Comparison of ENCODE assay signal across 8 cellular contexts in genomic region chr11:83195176-83195531, GRCh38. TPM values are rescaled to one million over a fixed set of nuclear protein-coding genes. Genes with fewer than 3 reads are reported as not detected.
DNase-seq lines count a peak whose midpoint lies in the region; ATAC-seq and TF ChIP-seq lines count a peak whose summit lies in the region.

No MANE protein-coding gene starts in this region.

- ATAC-seq in right cardiac atrium (no peak), GM19328 (IDR thresholded peaks at IDR 0.05; ENCODE audit: unreplicated experiment) (no peak)

- intact Hi-C loops in right cardiac atrium (cut with DNase I) = loop anchor here in 2 of 4 donors (10.0 kb wide), 1 partner anchor 290 kb away; the partner anchor contains the start of genes DDIAS (in 2 of the 2) and PRCP (in 2 of the 2)

- no peaks in the 10 kb centered on the region for H3K4me1 ChIP-seq in right cardiac atrium (ENCODE audit: control insufficient read depth, insufficient read depth, low read length)
- peaks cover 7 to 34% (median 20%) of the 10 kb centered on the region in 5 donors for H3K4me1 ChIP-seq in subcutaneous abdominal adipose tissue (ENCODE audit: control insufficient read depth in 5 of 5, insufficient read depth in 5 of 5, low read length in 5 of 5)

- H3K27me3 ChIP-seq in WERI-Rb-1 (ENCODE audit: insufficient read depth, low read depth, severe bottlenecking) = no peaks in the 10 kb centered on the region
- H3K27me3 ChIP-seq in right cardiac atrium (ENCODE audit: control insufficient read depth, insufficient read depth) = no peaks in the 10 kb centered on the region
- H3K27me3 ChIP-seq in subcutaneous abdominal adipose tissue (ENCODE audit: control insufficient read depth in 5 of 5, insufficient read depth in 4 of 5, low read length in 5 of 5) = no peaks in the 10 kb centered on the region

- 55% methylated on average over 6 of the region's 6 CpGs for WGBS in right cardiac atrium

- H3K27me3 Mint-ChIP-seq in T-helper 2 cell treated with Interferon-gamma antibody and Interleukin-4, amounts not matched to agents 5 μg/mL and 100 μg/mL, for 36 hours (ENCODE audit: low read depth) = no peaks in the 10 kb centered on the region

- peaks cover 21% of the 10 kb centered on the region for H3K36me3 ChIP-seq in WERI-Rb-1
- peaks cover 8 to 29% (median 11%) of the 10 kb centered on the region in 5 donors for H3K36me3 ChIP-seq in subcutaneous abdominal adipose tissue (ENCODE audit: control insufficient read depth in 5 of 5, insufficient read depth in 5 of 5, low read length in 5 of 5)

- peak overlapping the region; percentile 99 for H3K4me3 Mint-ChIP-seq in T-helper 2 cell treated with Interferon-gamma antibody and Interleukin-4, amounts not matched to agents 5 μg/mL and 100 μg/mL, for 36 hours

- peak overlapping the region; percentile 97; the same call in 1 of the 2 replicates for H3K4me3 ChIP-seq in WERI-Rb-1 (ENCODE audit: low read depth, low read length)
- H3K4me3 ChIP-seq in right cardiac atrium (ENCODE audit: low read length) = peak overlapping the region; percentile 91
- peak overlapping the region; percentile 86 to 99 (median 93) for H3K4me3 ChIP-seq in subcutaneous abdominal adipose tissue (ENCODE audit: low read depth in 1 of 5, low read length in 5 of 5)

- H3K36me3 Mint-ChIP-seq in T-helper 2 cell treated with Interferon-gamma antibody and Interleukin-4, amounts not matched to agents 5 μg/mL and 100 μg/mL, for 36 hours (ENCODE audit: low read depth) = peaks cover 12% of the 10 kb centered on the region

- peaks cover 22% of the 10 kb centered on the region for H3K4me1 Mint-ChIP-seq in T-helper 2 cell treated with Interferon-gamma antibody and Interleukin-4, amounts not matched to agents 5 μg/mL and 100 μg/mL, for 36 hours (ENCODE audit: low read depth)

- H3K27ac ChIP-seq in WERI-Rb-1 = no peak overlapping the region
- peak overlapping the region; percentile 48 for H3K27ac ChIP-seq in right cardiac atrium (ENCODE audit: low read length)
- H3K27ac ChIP-seq in subcutaneous abdominal adipose tissue (ENCODE audit: low read depth, low read length) = peak overlapping the region; percentile 97

- H3K9me3 Mint-ChIP-seq in T-helper 2 cell treated with Interferon-gamma antibody and Interleukin-4, amounts not matched to agents 5 μg/mL and 100 μg/mL, for 36 hours = no peaks in the 10 kb centered on the region

- H3K9me3 ChIP-seq in WERI-Rb-1 (ENCODE audit: severe bottlenecking) (no peaks in the 10 kb centered on the region), right cardiac atrium (ENCODE audit: control insufficient read depth, low read length) (no peaks in the 10 kb centered on the region), subcutaneous abdominal adipose tissue (ENCODE audit: control insufficient read depth in 5 of 5, low read length in 5 of 5) (no peaks in the 10 kb centered on the region)

- no peak for DNase-seq in T-helper 2 cell treated with Interferon-gamma antibody and Interleukin-4, amounts not matched to agents 5 μg/mL and 100 μg/mL, for 36 hours (ENCODE audit: low spot score)
- no peak for DNase-seq in T-helper 2 cell
- DNase-seq in WERI-Rb-1 = no peak
- no peak for DNase-seq in right cardiac atrium
- no peak for DNase-seq in 8988T
- no peak for DNase-seq in NCI-H2081 (lab: John Stamatoyannopoulos, UW)

- peak overlapping the region in 3 of 5 donors; percentile 85 to 97 (median 87) for H3K9ac ChIP-seq in subcutaneous abdominal adipose tissue (ENCODE audit: low read length in 5 of 5)

- peak overlapping the region; percentile 95 for H3K27ac Mint-ChIP-seq in T-helper 2 cell treated with Interferon-gamma antibody and Interleukin-4, amounts not matched to agents 5 μg/mL and 100 μg/mL, for 36 hours

- no peak for TF ChIP-seq CTCF in WERI-Rb-1 (IDR thresholded peaks at IDR 0.05; ENCODE audit: low read depth, low read length)

RNA-seq across cellular contexts. Expression of gene ANKRD42, which starts 1.6 kb away (rescaled TPM):
- 1 to 10 TPM; 7.9 to 9.7 (median 9.0) TPM for total RNA-seq in right cardiac atrium
- 4.7 TPM for polyA plus RNA-seq in right cardiac atrium

RNA-seq across cellular contexts. Expression of gene PCF11, which starts 38.2 kb away (rescaled TPM):
- total RNA-seq in right cardiac atrium = 10 to 100 TPM; 31.5 to 38.4 (median 34.6) TPM
- polyA plus RNA-seq in right cardiac atrium = 17.5 TPM
